In the genomic region with DNA sequence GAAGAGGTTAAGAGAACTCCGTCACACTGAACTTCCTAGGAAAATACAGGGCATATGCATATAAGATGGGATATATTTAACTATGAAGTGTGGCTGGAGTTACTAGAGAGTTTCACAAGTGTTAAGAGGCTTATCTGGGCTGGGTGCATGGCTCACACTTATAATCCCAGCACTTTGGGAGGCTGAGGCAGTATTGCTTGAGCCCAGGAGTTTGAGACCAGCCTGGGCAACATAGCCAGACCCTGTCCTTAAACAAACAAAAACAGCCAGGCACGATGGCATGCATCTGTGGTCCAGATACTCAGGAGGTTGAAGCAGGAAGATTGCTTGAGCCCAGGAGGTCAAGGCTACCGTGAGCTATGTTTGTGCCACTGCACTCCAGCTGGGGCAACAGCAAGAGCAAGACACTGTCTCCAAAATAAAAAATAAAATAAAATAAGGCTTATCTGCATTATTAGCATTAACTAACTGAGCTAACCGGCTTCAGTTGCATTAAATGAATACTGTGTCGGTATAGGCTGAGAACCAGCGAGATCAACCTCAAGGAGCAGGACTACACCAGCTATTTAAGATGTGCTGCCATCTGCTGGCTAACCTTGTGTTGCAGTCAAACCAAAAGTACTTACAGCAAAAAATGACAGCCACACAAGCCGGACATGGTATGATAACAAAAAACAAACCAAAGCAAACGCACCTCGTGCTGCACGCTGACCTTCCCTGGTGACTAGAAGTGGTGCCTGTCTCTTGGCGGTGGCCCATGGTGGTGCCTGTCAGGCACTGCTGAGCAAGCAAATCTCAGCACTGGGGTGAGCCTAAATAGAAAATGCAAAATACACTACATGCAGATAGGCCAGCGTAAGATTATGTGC, we compare ENCODE assay signal across 2 cellular contexts.
TF ChIP-seq lines count a peak whose summit lies in the region.

No MANE protein-coding gene starts in this region.

TF ChIP-seq in HEK293, 187 proteins besides CTCF, POLR2A, EP300 and RAD21:
- TF ChIP-seq KLF10 (tag by site-specific recombination; IDR thresholded peaks at IDR 0.05) (no peak), ZNF654 (tag by site-specific recombination; IDR thresholded peaks at IDR 0.05; ENCODE audit: low read depth) (peak; percentile 76), ZNF664 (tag by site-specific recombination; IDR thresholded peaks at IDR 0.05) (peak; percentile 70), ZNF2 (tag by site-specific recombination; IDR thresholded peaks at IDR 0.05) (peak; percentile 62), ZNF335 (tag by site-specific recombination; conservative IDR thresholded peaks at IDR 0.05) (peak; percentile 51; the same call in 1 of the 2 replicates), ZNF174 (tag by site-specific recombination; IDR thresholded peaks at IDR 0.05) (no peak), ZNF600 (tag by site-specific recombination; IDR thresholded peaks at IDR 0.05) (peak; percentile 38; the same call in 1 of the 2 replicates), ZNF311 (tag by site-specific recombination; IDR thresholded peaks at IDR 0.05; ENCODE audit: borderline replicate concordance) (no peak), ZNF560 (tag by site-specific recombination; IDR thresholded peaks at IDR 0.05; ENCODE audit: borderline replicate concordance) (no peak), ZSCAN16 (tag by site-specific recombination; IDR thresholded peaks at IDR 0.05) (no peak), HOXC10 (CRISPR knock-in tag; IDR thresholded peaks at IDR 0.05) (no peak)
- TF ChIP-seq, protein P1, sequence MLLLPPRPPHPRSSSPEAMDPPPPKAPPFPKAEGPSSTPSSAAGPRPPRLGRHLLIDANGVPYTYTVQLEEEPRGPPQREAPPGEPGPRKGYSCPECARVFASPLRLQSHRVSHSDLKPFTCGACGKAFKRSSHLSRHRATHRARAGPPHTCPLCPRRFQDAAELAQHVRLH (tag by site-specific recombination; IDR thresholded peaks at IDR 0.05), result no peak
- TF ChIP-seq, protein P2, sequence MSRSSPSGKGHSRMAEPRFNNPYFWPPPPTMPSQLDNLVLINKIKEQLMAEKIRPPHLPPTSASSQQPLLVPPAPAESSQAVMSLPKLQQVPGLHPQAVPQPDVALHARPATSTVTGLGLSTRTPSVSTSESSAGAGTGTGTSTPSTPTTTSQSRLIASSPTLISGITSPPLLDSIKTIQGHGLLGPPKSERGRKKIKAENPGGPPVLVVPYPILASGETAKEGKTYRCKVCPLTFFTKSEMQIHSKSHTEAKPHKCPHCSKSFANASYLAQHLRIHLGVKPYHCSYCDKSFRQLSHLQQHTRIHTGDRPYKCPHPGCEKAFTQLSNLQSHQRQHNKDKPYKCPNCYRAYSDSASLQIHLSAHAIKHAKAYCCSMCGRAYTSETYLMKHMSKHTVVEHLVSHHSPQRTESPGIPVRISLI (tag by site-specific recombination; IDR thresholded peaks at IDR 0.05), result peak; percentile 53; the same call in 1 of the 2 replicates

TF ChIP-seq in HepG2, 621 proteins besides CTCF, POLR2A, EP300 and RAD21 (continues in another document):
- TF ChIP-seq, protein P3, sequence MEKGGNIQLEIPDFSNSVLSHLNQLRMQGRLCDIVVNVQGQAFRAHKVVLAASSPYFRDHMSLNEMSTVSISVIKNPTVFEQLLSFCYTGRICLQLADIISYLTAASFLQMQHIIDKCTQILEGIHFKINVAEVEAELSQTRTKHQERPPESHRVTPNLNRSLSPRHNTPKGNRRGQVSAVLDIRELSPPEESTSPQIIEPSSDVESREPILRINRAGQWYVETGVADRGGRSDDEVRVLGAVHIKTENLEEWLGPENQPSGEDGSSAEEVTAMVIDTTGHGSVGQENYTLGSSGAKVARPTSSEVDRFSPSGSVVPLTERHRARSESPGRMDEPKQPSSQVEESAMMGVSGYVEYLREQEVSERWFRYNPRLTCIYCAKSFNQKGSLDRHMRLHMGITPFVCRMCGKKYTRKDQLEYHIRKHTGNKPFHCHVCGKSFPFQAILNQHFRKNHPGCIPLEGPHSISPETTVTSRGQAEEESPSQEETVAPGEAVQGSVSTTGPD (CRISPR knock-in tag; IDR thresholded peaks at IDR 0.05), result no peak
- TF ChIP-seq ZNF891 (CRISPR knock-in tag; IDR thresholded peaks at IDR 0.05), result no peak
- no peak for TF ChIP-seq ZNF619 (CRISPR knock-in tag; IDR thresholded peaks at IDR 0.05)
- no peak for TF ChIP-seq ZNF615 (CRISPR knock-in tag; IDR thresholded peaks at IDR 0.05; ENCODE audit: borderline replicate concordance)
- no peak for TF ChIP-seq FIP1L1 (IDR thresholded peaks at IDR 0.05; ENCODE audit: borderline replicate concordance, insufficient read depth, low read depth, low read length)
- no peak for TF ChIP-seq ZFP37 (CRISPR knock-in tag; IDR thresholded peaks at IDR 0.05; ENCODE audit: borderline replicate concordance)
- TF ChIP-seq, protein P4, sequence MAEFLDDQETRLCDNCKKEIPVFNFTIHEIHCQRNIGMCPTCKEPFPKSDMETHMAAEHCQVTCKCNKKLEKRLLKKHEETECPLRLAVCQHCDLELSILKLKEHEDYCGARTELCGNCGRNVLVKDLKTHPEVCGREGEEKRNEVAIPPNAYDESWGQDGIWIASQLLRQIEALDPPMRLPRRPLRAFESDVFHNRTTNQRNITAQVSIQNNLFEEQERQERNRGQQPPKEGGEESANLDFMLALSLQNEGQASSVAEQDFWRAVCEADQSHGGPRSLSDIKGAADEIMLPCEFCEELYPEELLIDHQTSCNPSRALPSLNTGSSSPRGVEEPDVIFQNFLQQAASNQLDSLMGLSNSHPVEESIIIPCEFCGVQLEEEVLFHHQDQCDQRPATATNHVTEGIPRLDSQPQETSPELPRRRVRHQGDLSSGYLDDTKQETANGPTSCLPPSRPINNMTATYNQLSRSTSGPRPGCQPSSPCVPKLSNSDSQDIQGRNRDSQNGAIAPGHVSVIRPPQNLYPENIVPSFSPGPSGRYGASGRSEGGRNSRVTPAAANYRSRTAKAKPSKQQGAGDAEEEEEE (CRISPR knock-in tag; IDR thresholded peaks at IDR 0.05; ENCODE audit: borderline replicate concordance), result no peak
- peak; percentile 46 for TF ChIP-seq STAG1 (CRISPR knock-in tag; IDR thresholded peaks at IDR 0.05)
- peak; percentile 14 for TF ChIP-seq TEAD3 (CRISPR knock-in tag; optimal IDR thresholded peaks at IDR 0.05; ENCODE audit: borderline replicate concordance)
- no peak for TF ChIP-seq KMT2A (CRISPR knock-in tag; IDR thresholded peaks at IDR 0.05)
- TF ChIP-seq KLF13 (CRISPR knock-in tag; IDR thresholded peaks at IDR 0.05), result no peak
- TF ChIP-seq, protein P5, sequence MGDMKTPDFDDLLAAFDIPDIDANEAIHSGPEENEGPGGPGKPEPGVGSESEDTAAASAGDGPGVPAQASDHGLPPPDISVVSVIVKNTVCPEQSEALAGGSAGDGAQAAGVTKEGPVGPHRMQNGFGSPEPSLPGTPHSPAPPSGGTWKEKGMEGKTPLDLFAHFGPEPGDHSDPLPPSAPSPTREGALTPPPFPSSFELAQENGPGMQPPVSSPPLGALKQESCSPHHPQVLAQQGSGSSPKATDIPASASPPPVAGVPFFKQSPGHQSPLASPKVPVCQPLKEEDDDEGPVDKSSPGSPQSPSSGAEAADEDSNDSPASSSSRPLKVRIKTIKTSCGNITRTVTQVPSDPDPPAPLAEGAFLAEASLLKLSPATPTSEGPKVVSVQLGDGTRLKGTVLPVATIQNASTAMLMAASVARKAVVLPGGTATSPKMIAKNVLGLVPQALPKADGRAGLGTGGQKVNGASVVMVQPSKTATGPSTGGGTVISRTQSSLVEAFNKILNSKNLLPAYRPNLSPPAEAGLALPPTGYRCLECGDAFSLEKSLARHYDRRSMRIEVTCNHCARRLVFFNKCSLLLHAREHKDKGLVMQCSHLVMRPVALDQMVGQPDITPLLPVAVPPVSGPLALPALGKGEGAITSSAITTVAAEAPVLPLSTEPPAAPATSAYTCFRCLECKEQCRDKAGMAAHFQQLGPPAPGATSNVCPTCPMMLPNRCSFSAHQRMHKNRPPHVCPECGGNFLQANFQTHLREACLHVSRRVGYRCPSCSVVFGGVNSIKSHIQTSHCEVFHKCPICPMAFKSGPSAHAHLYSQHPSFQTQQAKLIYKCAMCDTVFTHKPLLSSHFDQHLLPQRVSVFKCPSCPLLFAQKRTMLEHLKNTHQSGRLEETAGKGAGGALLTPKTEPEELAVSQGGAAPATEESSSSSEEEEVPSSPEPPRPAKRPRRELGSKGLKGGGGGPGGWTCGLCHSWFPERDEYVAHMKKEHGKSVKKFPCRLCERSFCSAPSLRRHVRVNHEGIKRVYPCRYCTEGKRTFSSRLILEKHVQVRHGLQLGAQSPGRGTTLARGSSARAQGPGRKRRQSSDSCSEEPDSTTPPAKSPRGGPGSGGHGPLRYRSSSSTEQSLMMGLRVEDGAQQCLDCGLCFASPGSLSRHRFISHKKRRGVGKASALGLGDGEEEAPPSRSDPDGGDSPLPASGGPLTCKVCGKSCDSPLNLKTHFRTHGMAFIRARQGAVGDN (CRISPR knock-in tag; IDR thresholded peaks at IDR 0.05), result peak; percentile 11; the same call in 1 of the 2 replicates
- no peak for TF ChIP-seq ZNF510 (CRISPR knock-in tag; IDR thresholded peaks at IDR 0.05; ENCODE audit: low read depth)
- TF ChIP-seq, protein P6, sequence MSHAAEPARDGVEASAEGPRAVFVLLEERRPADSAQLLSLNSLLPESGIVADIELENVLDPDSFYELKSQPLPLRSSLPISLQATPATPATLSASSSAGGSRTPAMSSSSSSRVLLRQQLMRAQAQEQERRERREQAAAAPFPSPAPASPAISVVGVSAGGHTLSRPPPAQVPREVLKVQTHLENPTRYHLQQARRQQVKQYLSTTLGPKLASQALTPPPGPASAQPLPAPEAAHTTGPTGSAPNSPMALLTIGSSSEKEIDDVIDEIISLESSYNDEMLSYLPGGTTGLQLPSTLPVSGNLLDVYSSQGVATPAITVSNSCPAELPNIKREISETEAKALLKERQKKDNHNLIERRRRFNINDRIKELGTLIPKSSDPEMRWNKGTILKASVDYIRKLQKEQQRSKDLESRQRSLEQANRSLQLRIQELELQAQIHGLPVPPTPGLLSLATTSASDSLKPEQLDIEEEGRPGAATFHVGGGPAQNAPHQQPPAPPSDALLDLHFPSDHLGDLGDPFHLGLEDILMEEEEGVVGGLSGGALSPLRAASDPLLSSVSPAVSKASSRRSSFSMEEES (CRISPR knock-in tag; IDR thresholded peaks at IDR 0.05), result no peak
- no peak for TF ChIP-seq MBNL3 (CRISPR knock-in tag; conservative IDR thresholded peaks at IDR 0.05)
- TF ChIP-seq, protein P7, sequence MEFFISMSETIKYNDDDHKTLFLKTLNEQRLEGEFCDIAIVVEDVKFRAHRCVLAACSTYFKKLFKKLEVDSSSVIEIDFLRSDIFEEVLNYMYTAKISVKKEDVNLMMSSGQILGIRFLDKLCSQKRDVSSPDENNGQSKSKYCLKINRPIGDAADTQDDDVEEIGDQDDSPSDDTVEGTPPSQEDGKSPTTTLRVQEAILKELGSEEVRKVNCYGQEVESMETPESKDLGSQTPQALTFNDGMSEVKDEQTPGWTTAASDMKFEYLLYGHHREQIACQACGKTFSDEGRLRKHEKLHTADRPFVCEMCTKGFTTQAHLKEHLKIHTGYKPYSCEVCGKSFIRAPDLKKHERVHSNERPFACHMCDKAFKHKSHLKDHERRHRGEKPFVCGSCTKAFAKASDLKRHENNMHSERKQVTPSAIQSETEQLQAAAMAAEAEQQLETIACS (CRISPR knock-in tag; IDR thresholded peaks at IDR 0.05), result no peak
- TF ChIP-seq NCOA5 (CRISPR knock-in tag; IDR thresholded peaks at IDR 0.05), result no peak
- TF ChIP-seq XRCC5 (optimal IDR thresholded peaks at IDR 0.05; ENCODE audit: low read length), result peak; percentile 28
- TF ChIP-seq ZNF335 (CRISPR knock-in tag; IDR thresholded peaks at IDR 0.05), result peak; percentile 92
- TF ChIP-seq BRD4 (CRISPR knock-in tag; IDR thresholded peaks at IDR 0.05), result no peak
- no peak for TF ChIP-seq MAZ (IDR thresholded peaks at IDR 0.05; ENCODE audit: borderline replicate concordance, low read depth, low read length)
- TF ChIP-seq MAZ (CRISPR knock-in tag; IDR thresholded peaks at IDR 0.05; ENCODE audit: low read depth), result 0 out of 2 replicates have a peak, but pooled peaks have one; percentile 22
- TF ChIP-seq MLLT10 (CRISPR knock-in tag; IDR thresholded peaks at IDR 0.05), result no peak
- TF ChIP-seq POLR2AphosphoS5 (IDR thresholded peaks at IDR 0.05; ENCODE audit: low read depth, low read length), result no peak
- TF ChIP-seq MAFG (CRISPR knock-in tag; IDR thresholded peaks at IDR 0.05), result no peak
- no peak for TF ChIP-seq SOX6 (IDR thresholded peaks at IDR 0.05)
- peak; percentile 28; the same call in 1 of the 2 replicates for TF ChIP-seq SOX6 (CRISPR knock-in tag; IDR thresholded peaks at IDR 0.05)
- TF ChIP-seq, protein P8, sequence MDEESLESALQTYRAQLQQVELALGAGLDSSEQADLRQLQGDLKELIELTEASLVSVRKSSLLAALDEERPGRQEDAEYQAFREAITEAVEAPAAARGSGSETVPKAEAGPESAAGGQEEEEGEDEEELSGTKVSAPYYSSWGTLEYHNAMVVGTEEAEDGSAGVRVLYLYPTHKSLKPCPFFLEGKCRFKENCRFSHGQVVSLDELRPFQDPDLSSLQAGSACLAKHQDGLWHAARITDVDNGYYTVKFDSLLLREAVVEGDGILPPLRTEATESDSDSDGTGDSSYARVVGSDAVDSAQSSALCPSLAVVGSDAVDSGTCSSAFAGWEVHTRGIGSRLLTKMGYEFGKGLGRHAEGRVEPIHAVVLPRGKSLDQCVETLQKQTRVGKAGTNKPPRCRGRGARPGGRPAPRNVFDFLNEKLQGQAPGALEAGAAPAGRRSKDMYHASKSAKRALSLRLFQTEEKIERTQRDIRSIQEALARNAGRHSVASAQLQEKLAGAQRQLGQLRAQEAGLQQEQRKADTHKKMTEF (CRISPR knock-in tag; IDR thresholded peaks at IDR 0.05), result no peak
- no peak for TF ChIP-seq CAMTA2 (CRISPR knock-in tag; IDR thresholded peaks at IDR 0.05; ENCODE audit: borderline replicate concordance)
- TF ChIP-seq ELF3 (CRISPR knock-in tag; IDR thresholded peaks at IDR 0.05), result no peak
- no peak for TF ChIP-seq ZFP36L1 (CRISPR knock-in tag; IDR thresholded peaks at IDR 0.05)
- TF ChIP-seq MAFF (IDR thresholded peaks at IDR 0.05; ENCODE audit: low read depth, low read length), result peak; percentile 41; the same call in 1 of the 2 replicates
- TF ChIP-seq KDM2A (CRISPR knock-in tag; IDR thresholded peaks at IDR 0.05; ENCODE audit: borderline replicate concordance, low read depth), result peak; percentile 44; the same call in 1 of the 2 replicates
- TF ChIP-seq, protein P9, sequence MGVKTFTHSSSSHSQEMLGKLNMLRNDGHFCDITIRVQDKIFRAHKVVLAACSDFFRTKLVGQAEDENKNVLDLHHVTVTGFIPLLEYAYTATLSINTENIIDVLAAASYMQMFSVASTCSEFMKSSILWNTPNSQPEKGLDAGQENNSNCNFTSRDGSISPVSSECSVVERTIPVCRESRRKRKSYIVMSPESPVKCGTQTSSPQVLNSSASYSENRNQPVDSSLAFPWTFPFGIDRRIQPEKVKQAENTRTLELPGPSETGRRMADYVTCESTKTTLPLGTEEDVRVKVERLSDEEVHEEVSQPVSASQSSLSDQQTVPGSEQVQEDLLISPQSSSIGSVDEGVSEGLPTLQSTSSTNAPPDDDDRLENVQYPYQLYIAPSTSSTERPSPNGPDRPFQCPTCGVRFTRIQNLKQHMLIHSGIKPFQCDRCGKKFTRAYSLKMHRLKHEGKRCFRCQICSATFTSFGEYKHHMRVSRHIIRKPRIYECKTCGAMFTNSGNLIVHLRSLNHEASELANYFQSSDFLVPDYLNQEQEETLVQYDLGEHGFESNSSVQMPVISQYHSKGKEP (CRISPR knock-in tag; IDR thresholded peaks at IDR 0.05), result no peak
- peak; percentile 50 to 51 for TF ChIP-seq MAFK (conservative IDR thresholded peaks at IDR 0.05 in 1 of 2, IDR thresholded peaks at IDR 0.05 in 1 of 2; ENCODE audit: low read length in 2 of 2)
- TF ChIP-seq ZNF33A (CRISPR knock-in tag; IDR thresholded peaks at IDR 0.05; ENCODE audit: borderline replicate concordance), result no peak
- no peak for TF ChIP-seq SOX13 (IDR thresholded peaks at IDR 0.05)
- TF ChIP-seq SOX13 (CRISPR knock-in tag; conservative IDR thresholded peaks at IDR 0.05 in 1 of 2, IDR thresholded peaks at IDR 0.05 in 1 of 2), result 0 out of 4 replicates have a peak, but pooled peaks of 1 of the 2 experiments have one; percentile 5
- TF ChIP-seq ZNF121 (CRISPR knock-in tag; IDR thresholded peaks at IDR 0.05), result peak; percentile 87
- no peak for TF ChIP-seq SSRP1 (CRISPR knock-in tag; IDR thresholded peaks at IDR 0.05)
- no peak for TF ChIP-seq ZNF451 (CRISPR knock-in tag; IDR thresholded peaks at IDR 0.05)
- no peak for TF ChIP-seq NKX3-1 (CRISPR knock-in tag; IDR thresholded peaks at IDR 0.05)
